ENCODE assay signal across 10 cellular contexts in genomic region chr3:68007621-68008226, GRCh38.
DNase-seq lines count a peak whose midpoint lies in the region; ATAC-seq and TF ChIP-seq lines count a peak whose summit lies in the region.
"Had no signal": no experiment of that assay in that cellular context is flagged by ENCODE, and none has a peak within 500 bp of the region (broad histone marks: within the 10 kb centered on the region; RNA-seq: fewer than 3 reads in every experiment).

No MANE protein-coding gene starts in this region.

- H3K27ac ChIP-seq in ascending aorta (peak overlapping the region; percentile 42 to 49), tibial artery (peak overlapping the region; percentile 8 to 63)
- H3K27ac ChIP-seq: A549 had no signal

- H3K4me3 ChIP-seq in ascending aorta (peak overlapping the region; percentile 53 to 64), tibial artery (peak overlapping the region; percentile 52 to 57)
- H3K4me3 ChIP-seq: A549, K562 had no signal

- DNase-seq in NCI-H1417 (lab: John Stamatoyannopoulos, UW) (peak in 2 of 3 experiments; percentile 71 to 86), NCI-H1417 treated with DMSO at 0.1 percent for 48 hours (lab: John Stamatoyannopoulos, UW) (no peak), ascending aorta (ENCODE audit: low spot score in 2 of 2) (peak in 1 of 2 donors; percentile 62), midbrain (lab: John Stamatoyannopoulos, UW) (peak; percentile 18), tibial artery (no peak), NOMO-1 treated with DMSO at 0.1 percent for 48 hours (lab: John Stamatoyannopoulos, UW; ENCODE audit: unreplicated experiment) (no peak), middle frontal gyrus (ENCODE audit: extremely low spot score, low spot score) (no peak)

- intact Hi-C loops in ascending aorta (cut with DNase I) (loop anchor here (5.0 kb wide), 2 partner anchors 50 to 105 kb away; no protein-coding TSS in a partner anchor), tibial artery (cut with DNase I; ENCODE audit: low total_unique reads) (no loop called here)

- no peaks in the 10 kb centered on the region for H3K9me3 ChIP-seq in ascending aorta
- H3K9me3 ChIP-seq in tibial artery = no peaks in the 10 kb centered on the region
- H3K9me3 ChIP-seq: A549 had no signal

- no peak for ATAC-seq in GM18502 (IDR thresholded peaks at IDR 0.05; ENCODE audit: poor library complexity, unreplicated experiment)
- ATAC-seq: A549, K562 had no signal

- peak in 1 of 3 experiments; percentile 35 for TF ChIP-seq CTCF in ascending aorta (IDR thresholded peaks at IDR 0.05)
- TF ChIP-seq CTCF in tibial artery (IDR thresholded peaks at IDR 0.05) = no peak

- peaks cover 0 to 5% of the 10 kb centered on the region in 2 donors for H3K4me1 ChIP-seq in ascending aorta
- H3K4me1 ChIP-seq in tibial artery = peaks cover 0 to 20% (median 6%) of the 10 kb centered on the region in 4 donors
- H3K4me1 ChIP-seq: A549 had no signal

- H3K27me3 ChIP-seq in ascending aorta = no peaks in the 10 kb centered on the region
- no peaks in the 10 kb centered on the region for H3K27me3 ChIP-seq in tibial artery

- H3K36me3 ChIP-seq in ascending aorta (no peaks in the 10 kb centered on the region), tibial artery (no peaks in the 10 kb centered on the region)

Comparison
In these comparisons a context has a peak if more than half of its experiments do, and no peak if none do; other contexts are left out.
1. DNase-seq: peak in NCI-H1417 (2 of 3) and midbrain (single experiment); none in NCI-H1417 treated with DMSO at 0.1 percent for 48 hours (single experiment), tibial artery (0 of 2), NOMO-1 treated with DMSO at 0.1 percent for 48 hours (single experiment) and middle frontal gyrus (single experiment).